In genomic region chr12:116172224-116172849, GRCh38 we compare ENCODE assay signal across 10 cellular contexts.
DNase-seq lines count a peak whose midpoint lies in the region; ATAC-seq and TF ChIP-seq lines count a peak whose summit lies in the region.
"Had no signal": no experiment of that assay in that cellular context is flagged by ENCODE, and none has a peak within 500 bp of the region (broad histone marks: within the 10 kb centered on the region; RNA-seq: fewer than 3 reads in every experiment).

No MANE protein-coding gene starts in this region.

- H3K9me3 Mint-ChIP-seq in immature natural killer cell, result no peaks in the 10 kb centered on the region
- H3K9me3 Mint-ChIP-seq: brain had no signal

- peaks cover 0 to 2% (median 1%) of the 10 kb centered on the region in 3 donors for H3K27me3 Mint-ChIP-seq in immature natural killer cell (ENCODE audit: low read depth in 3 of 3)
- H3K27me3 Mint-ChIP-seq: brain had no signal

- ATAC-seq in HG02588 (IDR thresholded peaks at IDR 0.05; ENCODE audit: unreplicated experiment) (peak; percentile 86), SK-N-SH treated with all-trans-retinoic acid at 6 μM for 48 hours (peak; percentile 42; the same call in 2 of the 3 replicates)
- ATAC-seq: HCT116 had no signal

- H3K27ac Mint-ChIP-seq in immature natural killer cell, result peak overlapping the region; percentile 40 to 76 (median 66)
- H3K27ac Mint-ChIP-seq: brain had no signal

- peak overlapping the region; percentile 51 to 83 (median 72) for H3K4me3 Mint-ChIP-seq in immature natural killer cell
- H3K4me3 Mint-ChIP-seq: brain had no signal

- H3K36me3 Mint-ChIP-seq in immature natural killer cell, result no peaks in the 10 kb centered on the region
- H3K36me3 Mint-ChIP-seq: brain had no signal

- H3K4me1 Mint-ChIP-seq in immature natural killer cell, result peaks cover 54 to 83% of the 10 kb centered on the region in 2 donors

- in situ Hi-C loops in GM13976 (cut with MboI; ENCODE audit: low sequenced_read_pairs, unreplicated experiment), result no loop called here

- no peak for TF ChIP-seq CTCF in GM13976 (IDR thresholded peaks at IDR 0.05; ENCODE audit: borderline replicate concordance, control extremely low read depth, extremely low read depth, insufficient read depth, missing control alignments)

- DNase-seq in GM13976 (ENCODE audit: low spot score) (peak; percentile 49), immature natural killer cell (peak in 1 of 3 donors; percentile 13), DMS53 (lab: John Stamatoyannopoulos, UW) (no peak), SHP77 (lab: John Stamatoyannopoulos, UW) (no peak), C1 segment of cervical spinal cord (lab: John Stamatoyannopoulos, UW) (no peak), NCI-H2227 treated with DMSO at 0.1 percent for 48 hours (lab: John Stamatoyannopoulos, UW) (no peak)

TF ChIP-seq in SK-N-SH treated with all-trans-retinoic acid at 6 μM for 48 hours, 23 proteins besides CTCF, POLR2A, EP300 and RAD21:
- no peak for TF ChIP-seq ZFP30 (CRISPR knock-in tag; IDR thresholded peaks at IDR 0.05)
- no peak for TF ChIP-seq OSR1 (CRISPR knock-in tag; IDR thresholded peaks at IDR 0.05)
